ENCODE assay signal across 15 cellular contexts in genomic region chr5:174793076-174793475, GRCh38.
"Had no signal": no experiment of that assay in that cellular context is flagged by ENCODE, and none has a peak within 500 bp of the region (broad histone marks: within the 10 kb centered on the region; RNA-seq: fewer than 3 reads in every experiment).

No MANE protein-coding gene starts in this region.

- DNase-seq: cortex of kidney had no signal

- H3K27ac ChIP-seq: breast epithelium, gastroesophageal sphincter, heart left ventricle, left ventricle myocardium inferior, prostate gland, right atrium auricular region, skin epidermis, tibial nerve, uterus had no signal

- H3K4me1 ChIP-seq: breast epithelium, prostate gland, uterus had no signal

- H3K4me3 Mint-ChIP-seq: activated T-cell treated with anti-CD3 and anti-CD28 coated beads, Interleukin-2, amount 50 U/mL, for 72 hours; naive thymus-derived CD4-positive, alpha-beta T cell; stimulated activated naive CD8-positive, alpha-beta T cell treated with anti-CD3 and anti-CD28 coated beads, Interleukin-15, Interleukin-2, amounts not matched to agents 100 ng/mL and 50 ng/mL, for 24 hours; T-helper 17 cell had no signal

- H3K9me3 ChIP-seq: breast epithelium, gastroesophageal sphincter, heart left ventricle, left ventricle myocardium inferior, mucosa of descending colon, prostate gland, right atrium auricular region, tibial nerve, uterus had no signal

- H3K4me3 ChIP-seq: gastroesophageal sphincter, heart left ventricle, left ventricle myocardium inferior, mucosa of descending colon, prostate gland, right atrium auricular region, skin epidermis, tibial nerve, uterus had no signal

- H3K9me3 Mint-ChIP-seq: activated T-cell treated with anti-CD3 and anti-CD28 coated beads, Interleukin-2, amount 50 U/mL, for 72 hours; stimulated activated naive CD8-positive, alpha-beta T cell treated with anti-CD3 and anti-CD28 coated beads, Interleukin-15, Interleukin-2, amounts not matched to agents 100 ng/mL and 50 ng/mL, for 24 hours had no signal

- H3K36me3 ChIP-seq: breast epithelium, gastroesophageal sphincter, heart left ventricle, left ventricle myocardium inferior, prostate gland, right atrium auricular region, tibial nerve, uterus had no signal

- H3K36me3 Mint-ChIP-seq: naive thymus-derived CD4-positive, alpha-beta T cell had no signal

- H3K27ac Mint-ChIP-seq: activated T-cell treated with anti-CD3 and anti-CD28 coated beads, Interleukin-2, amount 50 U/mL, for 72 hours; naive thymus-derived CD4-positive, alpha-beta T cell; stimulated activated naive CD8-positive, alpha-beta T cell treated with anti-CD3 and anti-CD28 coated beads, Interleukin-15, Interleukin-2, amounts not matched to agents 100 ng/mL and 50 ng/mL, for 24 hours; T-helper 17 cell had no signal

- H3K27me3 ChIP-seq: right atrium auricular region, uterus had no signal
